Comparison of ENCODE assay signal across 24 cellular contexts in genomic region chrX:49106296-49106695, GRCh38.
"Had no signal": no experiment of that assay in that cellular context is flagged by ENCODE, and none has a peak within 500 bp of the region (broad histone marks: within the 10 kb centered on the region; RNA-seq: fewer than 3 reads in every experiment).

No MANE protein-coding gene starts in this region.

- H3K4me3 Mint-ChIP-seq: natural killer cell treated with Interleukin-12 subunit alpha and Interleukin-12 subunit beta and Interleukin-15 and Interleukin-18, amount 100 ng/mL, for 72 hours; nephron progenitor cell; stimulated activated effector memory CD8-positive, alpha-beta T cell treated with anti-CD3 and anti-CD28 coated beads, Interleukin-12 subunit alpha, Interleukin-12 subunit beta, amount 100 ng/mL, for 72 hours; stimulated activated naive B cell treated with anti-CD40 and anti-IgM and Interleukin-4, amounts not matched to agents 10 μg/mL and 1 μg/mL and 100 μg/mL, for 72 hours; stimulated activated naive CD8-positive, alpha-beta T cell treated with anti-CD3 and anti-CD28 coated beads, Interleukin-15, Interleukin-2, amounts not matched to agents 100 ng/mL and 50 ng/mL, for 24 hours had no signal

- DNase-seq: occipital lobe; ovary; right cardiac atrium; sigmoid colon; stimulated activated CD4-positive, alpha-beta T cell treated with anti-CD3 and anti-CD28 coated beads, Interleukin-2, amount 100 ng/mL, for 24 hours; stimulated activated CD4-positive, alpha-beta T cell treated with anti-CD3 and anti-CD28 coated beads, Interleukin-2, amount 100 ng/mL, for 48 hours; stimulated activated CD4-positive, alpha-beta T cell treated with anti-CD3 and anti-CD28 coated beads, Interleukin-4, amount 100 ng/mL, for 24 hours; stimulated activated naive B cell treated with anti-CD40 and anti-IgM and Interleukin-4, amounts not matched to agents 10 μg/mL and 1 μg/mL and 100 μg/mL, for 72 hours; stimulated activated naive CD4-positive, alpha-beta T cell treated with Interleukin-2 at 50 U/mL for 16 hours had no signal

- H3K9me3 ChIP-seq: ovary, psoas muscle, right lobe of liver, sigmoid colon, stomach, thoracic aorta, thyroid gland, tibial nerve, upper lobe of left lung, vagina had no signal

- H3K27me3 Mint-ChIP-seq: natural killer cell treated with Interleukin-12 subunit alpha and Interleukin-12 subunit beta and Interleukin-15 and Interleukin-18, amount 100 ng/mL, for 72 hours; progenitor cell of endocrine pancreas; stimulated activated naive B cell treated with anti-CD40 and anti-IgM and Interleukin-4, amounts not matched to agents 10 μg/mL and 1 μg/mL and 100 μg/mL, for 72 hours; stimulated activated naive CD8-positive, alpha-beta T cell treated with anti-CD3 and anti-CD28 coated beads, Interleukin-15, Interleukin-2, amounts not matched to agents 100 ng/mL and 50 ng/mL, for 24 hours had no signal

- H3K9me3 Mint-ChIP-seq: natural killer cell treated with Interleukin-12 subunit alpha and Interleukin-12 subunit beta and Interleukin-15 and Interleukin-18, amount 100 ng/mL, for 72 hours; neural crest cell; stimulated activated effector memory CD8-positive, alpha-beta T cell treated with anti-CD3 and anti-CD28 coated beads, Interleukin-12 subunit alpha, Interleukin-12 subunit beta, amount 100 ng/mL, for 72 hours; stimulated activated naive B cell treated with anti-CD40 and anti-IgM and Interleukin-4, amounts not matched to agents 10 μg/mL and 1 μg/mL and 100 μg/mL, for 72 hours; stimulated activated naive CD8-positive, alpha-beta T cell treated with anti-CD3 and anti-CD28 coated beads, Interleukin-15, Interleukin-2, amounts not matched to agents 100 ng/mL and 50 ng/mL, for 24 hours had no signal

- H3K27ac Mint-ChIP-seq: natural killer cell treated with Interleukin-12 subunit alpha and Interleukin-12 subunit beta and Interleukin-15 and Interleukin-18, amount 100 ng/mL, for 72 hours; nephron progenitor cell; progenitor cell of endocrine pancreas; stimulated activated effector memory CD8-positive, alpha-beta T cell treated with anti-CD3 and anti-CD28 coated beads, Interleukin-12 subunit alpha, Interleukin-12 subunit beta, amount 100 ng/mL, for 72 hours; stimulated activated naive B cell treated with anti-CD40 and anti-IgM and Interleukin-4, amounts not matched to agents 10 μg/mL and 1 μg/mL and 100 μg/mL, for 72 hours; stimulated activated naive CD8-positive, alpha-beta T cell treated with anti-CD3 and anti-CD28 coated beads, Interleukin-15, Interleukin-2, amounts not matched to agents 100 ng/mL and 50 ng/mL, for 24 hours had no signal

- H3K4me1 ChIP-seq: parathyroid adenoma, psoas muscle, sigmoid colon, thyroid gland had no signal

- H3K27me3 ChIP-seq: ovary, right lobe of liver, sigmoid colon, stomach, thyroid gland, tibial nerve, upper lobe of left lung, vagina had no signal

- ATAC-seq: natural killer cell treated with Interleukin-12 subunit alpha and Interleukin-12 subunit beta and Interleukin-15 and Interleukin-18, amount 100 ng/mL, for 72 hours; stimulated activated effector memory CD8-positive, alpha-beta T cell treated with anti-CD3 and anti-CD28 coated beads, Interleukin-12 subunit alpha, Interleukin-12 subunit beta, amount 100 ng/mL, for 72 hours had no signal

- H3K27ac ChIP-seq: ovary, parathyroid adenoma, psoas muscle, right lobe of liver, sigmoid colon, stomach, thoracic aorta, thyroid gland, tibial nerve, upper lobe of left lung, vagina had no signal

- H3K4me1 Mint-ChIP-seq: neural crest cell had no signal

- H3K36me3 ChIP-seq: ovary, right lobe of liver, thyroid gland, upper lobe of left lung, vagina had no signal

- H3K4me3 ChIP-seq: ovary, psoas muscle, right lobe of liver, sigmoid colon, stomach, thoracic aorta, thyroid gland, tibial nerve, upper lobe of left lung, vagina had no signal
